Comparison of ENCODE assay signal across 7 cellular contexts in the genomic region with DNA sequence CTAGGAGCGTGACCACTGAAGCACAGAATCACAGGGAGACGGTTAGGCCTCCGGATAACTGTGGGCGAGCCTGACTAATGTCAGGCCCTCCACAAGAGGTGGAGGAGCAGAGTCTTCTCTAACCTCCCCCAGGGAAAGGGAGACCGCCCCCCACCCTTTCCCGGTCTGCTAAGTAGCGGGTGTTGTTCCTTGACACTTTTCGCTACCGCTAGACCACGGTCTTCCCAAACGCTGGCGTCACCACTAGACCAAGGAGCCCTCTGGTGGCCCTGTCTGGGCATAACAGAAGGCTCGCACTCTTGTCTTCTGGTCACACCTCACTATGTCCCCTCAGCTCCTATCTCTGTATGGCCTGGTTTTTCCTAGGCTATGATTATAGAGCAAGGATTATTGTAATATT. TPM values are rescaled to one million over a fixed set of nuclear protein-coding genes. Genes with fewer than 3 reads are reported as not detected.
DNase-seq lines count a peak whose midpoint lies in the region; ATAC-seq and TF ChIP-seq lines count a peak whose summit lies in the region.
"Not testable (repeated sequence)": the region's sequence is repeated elsewhere in the genome, so short reads cannot be mapped to it uniquely, and the experiment has no call there.

No MANE protein-coding gene starts in this region.

- CTCF ChIA-PET in Panc1 (lab: Charles Lee), result not testable (repeated sequence)
- CTCF ChIA-PET in activated naive CD4-positive, alpha-beta T cell treated with anti-CD3 and anti-CD28 coated beads for 36 hours (lab: Charles Lee), result interaction anchor here (0.6 to 1.0 kb wide), 2 partner anchors 11 to 86 kb away, joined by 3 read pairs; no protein-coding TSS in a partner anchor

- not testable (repeated sequence) for BruUV-seq in Panc1 (replicated peaks; lab: Mats Ljungman, UMichigan)

- not testable (repeated sequence) for H3K4me3 ChIP-seq in Panc1 (ENCODE audit: low read depth in 2 of 2, low read length in 2 of 2); retinal pigment epithelial cell (ENCODE audit: low read length)

- ATAC-seq in Panc1; Right ventricle myocardium superior (ENCODE audit: poor library complexity): not testable (repeated sequence)

- H3K9me3 ChIP-seq in Panc1 (ENCODE audit: control insufficient read depth, insufficient read depth, low read depth, low read length), result not testable (repeated sequence)

- TF ChIP-seq CTCF in Panc1 (IDR thresholded peaks at IDR 0.05), result peak; percentile 79; the same call in 1 of the 2 replicates
- TF ChIP-seq CTCF in retinal pigment epithelial cell (conservative IDR thresholded peaks at IDR 0.05; ENCODE audit: low read depth, low read length), result peak; percentile 26

- H3K4me1 ChIP-seq in Panc1 (ENCODE audit: control insufficient read depth, insufficient read depth, low read length), result not testable (repeated sequence)

- H3K9me3 Mint-ChIP-seq in activated naive CD4-positive, alpha-beta T cell treated with anti-CD3 and anti-CD28 coated beads for 36 hours, result not testable (repeated sequence)

- not testable (repeated sequence) for H3K27ac Mint-ChIP-seq in activated naive CD4-positive, alpha-beta T cell treated with anti-CD3 and anti-CD28 coated beads for 36 hours

- peak; percentile 63 for DNase-seq in G401 (ENCODE audit: low spot score)
- not testable (repeated sequence) for DNase-seq in Panc1 (ENCODE audit: low read depth, low spot score); retinal pigment epithelial cell (ENCODE audit: low read depth)
- peak; percentile 33 for DNase-seq in activated naive CD4-positive, alpha-beta T cell treated with anti-CD3 and anti-CD28 coated beads for 36 hours
- peak; percentile 3 for DNase-seq in effector CD8-positive, alpha-beta T cell (lab: John Stamatoyannopoulos, UW)
- DNase-seq in Right ventricle myocardium superior, result peak; percentile 56
- peak; percentile 14 for DNase-seq in medulla oblongata (ENCODE audit: extremely low spot score)

- not testable (repeated sequence) for H3K27me3 Mint-ChIP-seq in activated naive CD4-positive, alpha-beta T cell treated with anti-CD3 and anti-CD28 coated beads for 36 hours (ENCODE audit: low read depth)

- peaks cover 32% of the 10 kb centered on the region for H3K4me1 Mint-ChIP-seq in activated naive CD4-positive, alpha-beta T cell treated with anti-CD3 and anti-CD28 coated beads for 36 hours (ENCODE audit: low read depth)

- H3K27ac ChIP-seq in Panc1 (ENCODE audit: low read length), result not testable (repeated sequence)

- H3K36me3 Mint-ChIP-seq in activated naive CD4-positive, alpha-beta T cell treated with anti-CD3 and anti-CD28 coated beads for 36 hours (ENCODE audit: low read depth), result peaks cover 82% of the 10 kb centered on the region

- intact Hi-C loops in Panc1 (cut with micrococcal nuclease; ENCODE audit: unreplicated experiment); activated naive CD4-positive, alpha-beta T cell treated with anti-CD3 and anti-CD28 coated beads for 36 hours (cut with micrococcal nuclease); Right ventricle myocardium superior (cut with DNase I): not testable (repeated sequence)

- in situ Hi-C loops in G401 (cut with HindIII; ENCODE audit: low sequenced_read_pairs); Panc1 (cut with HindIII; ENCODE audit: low pct_unique_long_range_greater_than_20kb, low sequenced_read_pairs): not testable (repeated sequence)

- not testable (repeated sequence) for H3K27me3 ChIP-seq in Panc1 (ENCODE audit: control insufficient read depth, insufficient read depth, low read length)

- not testable (repeated sequence) for H3K4me3 Mint-ChIP-seq in activated naive CD4-positive, alpha-beta T cell treated with anti-CD3 and anti-CD28 coated beads for 36 hours

- POLR2A ChIA-PET in Panc1 (lab: Charles Lee), result not testable (repeated sequence)

- peaks cover 54% of the 10 kb centered on the region for H3K36me3 ChIP-seq in Panc1 (ENCODE audit: control insufficient read depth, insufficient read depth, low read length)

RNA-seq across cellular contexts. Expression of a gene that starts 5.5 kb away (rescaled TPM):
- total RNA-seq in G401 (2014; rRNA removed; shearing (Covaris generic)), result 22.0 and 23.4 TPM in 2 replicates
- 84.0 TPM for total RNA-seq in Panc1 (2021; ENCODE audit: unreplicated experiment)
- polyA plus RNA-seq in Panc1 (2012; ENCODE audit: insufficient read length), result 93.9 TPM
- 10 to 100 TPM; 24.5 to 27.7 TPM for total RNA-seq in activated naive CD4-positive, alpha-beta T cell treated with anti-CD3 and anti-CD28 coated beads for 36 hours
- total RNA-seq in Right ventricle myocardium superior, result 20.0 TPM

RNA-seq across cellular contexts. Expression of a gene that starts 16.1 kb away (rescaled TPM):
- total RNA-seq in G401 (2014; rRNA removed; shearing (Covaris generic)), result 2.9 and 3.7 TPM in 2 replicates
- total RNA-seq in Panc1 (2021; ENCODE audit: unreplicated experiment) (6.6 TPM), Right ventricle myocardium superior (1.7 TPM)
- polyA plus RNA-seq in Panc1 (2012; ENCODE audit: insufficient read length), result 3.2 TPM
- 1 to 10 TPM; 1.2 to 1.3 TPM for total RNA-seq in activated naive CD4-positive, alpha-beta T cell treated with anti-CD3 and anti-CD28 coated beads for 36 hours

RNA-seq across cellular contexts. Expression of a gene that starts 31.9 kb away (rescaled TPM):
- 5.2 and 6.5 TPM in 2 replicates for total RNA-seq in G401 (2014; rRNA removed; shearing (Covaris generic))
- total RNA-seq in Panc1 (2021; ENCODE audit: unreplicated experiment), result 12.6 TPM
- polyA plus RNA-seq in Panc1 (2012; ENCODE audit: insufficient read length), result 1.8 TPM
- total RNA-seq in activated naive CD4-positive, alpha-beta T cell treated with anti-CD3 and anti-CD28 coated beads for 36 hours, result 1 to 10 TPM; 3.2 to 3.6 TPM
- 4.6 TPM for total RNA-seq in Right ventricle myocardium superior

RNA-seq across cellular contexts. Expression of a gene that starts 42.6 kb away (rescaled TPM):
- total RNA-seq in G401 (2014; rRNA removed; shearing (Covaris generic)), result 64.2 and 80.3 TPM in 2 replicates
- total RNA-seq in Panc1 (2021; ENCODE audit: unreplicated experiment) (47.4 TPM), Right ventricle myocardium superior (4.1 TPM)
- polyA plus RNA-seq in Panc1 (2012; ENCODE audit: insufficient read length), result 114 TPM
- total RNA-seq in activated naive CD4-positive, alpha-beta T cell treated with anti-CD3 and anti-CD28 coated beads for 36 hours, result 1 to 10 TPM; 6.1 to 7.4 TPM

RNA-seq across cellular contexts. Expression of a gene that starts 51.9 kb away (rescaled TPM):
- total RNA-seq in G401 (2014; rRNA removed; shearing (Covaris generic)), result 1.2 and 4.7 TPM in 2 replicates
- 1.9 TPM for total RNA-seq in Panc1 (2021; ENCODE audit: unreplicated experiment)
- 4.0 TPM for polyA plus RNA-seq in Panc1 (2012; ENCODE audit: insufficient read length)
- under 1 TPM; 0.40 to 0.41 TPM for total RNA-seq in activated naive CD4-positive, alpha-beta T cell treated with anti-CD3 and anti-CD28 coated beads for 36 hours
- total RNA-seq in Right ventricle myocardium superior, result 0.30 TPM
